In genomic region chr11:78812513-78813293, GRCh38 we compare ENCODE assay signal across 1 cellular context.
TF ChIP-seq lines count a peak whose summit lies in the region.

No MANE protein-coding gene starts in this region.

TF ChIP-seq in GM23338, 12 proteins besides CTCF, POLR2A, EP300 and RAD21 (continued from another document):
- TF ChIP-seq, protein P1, sequence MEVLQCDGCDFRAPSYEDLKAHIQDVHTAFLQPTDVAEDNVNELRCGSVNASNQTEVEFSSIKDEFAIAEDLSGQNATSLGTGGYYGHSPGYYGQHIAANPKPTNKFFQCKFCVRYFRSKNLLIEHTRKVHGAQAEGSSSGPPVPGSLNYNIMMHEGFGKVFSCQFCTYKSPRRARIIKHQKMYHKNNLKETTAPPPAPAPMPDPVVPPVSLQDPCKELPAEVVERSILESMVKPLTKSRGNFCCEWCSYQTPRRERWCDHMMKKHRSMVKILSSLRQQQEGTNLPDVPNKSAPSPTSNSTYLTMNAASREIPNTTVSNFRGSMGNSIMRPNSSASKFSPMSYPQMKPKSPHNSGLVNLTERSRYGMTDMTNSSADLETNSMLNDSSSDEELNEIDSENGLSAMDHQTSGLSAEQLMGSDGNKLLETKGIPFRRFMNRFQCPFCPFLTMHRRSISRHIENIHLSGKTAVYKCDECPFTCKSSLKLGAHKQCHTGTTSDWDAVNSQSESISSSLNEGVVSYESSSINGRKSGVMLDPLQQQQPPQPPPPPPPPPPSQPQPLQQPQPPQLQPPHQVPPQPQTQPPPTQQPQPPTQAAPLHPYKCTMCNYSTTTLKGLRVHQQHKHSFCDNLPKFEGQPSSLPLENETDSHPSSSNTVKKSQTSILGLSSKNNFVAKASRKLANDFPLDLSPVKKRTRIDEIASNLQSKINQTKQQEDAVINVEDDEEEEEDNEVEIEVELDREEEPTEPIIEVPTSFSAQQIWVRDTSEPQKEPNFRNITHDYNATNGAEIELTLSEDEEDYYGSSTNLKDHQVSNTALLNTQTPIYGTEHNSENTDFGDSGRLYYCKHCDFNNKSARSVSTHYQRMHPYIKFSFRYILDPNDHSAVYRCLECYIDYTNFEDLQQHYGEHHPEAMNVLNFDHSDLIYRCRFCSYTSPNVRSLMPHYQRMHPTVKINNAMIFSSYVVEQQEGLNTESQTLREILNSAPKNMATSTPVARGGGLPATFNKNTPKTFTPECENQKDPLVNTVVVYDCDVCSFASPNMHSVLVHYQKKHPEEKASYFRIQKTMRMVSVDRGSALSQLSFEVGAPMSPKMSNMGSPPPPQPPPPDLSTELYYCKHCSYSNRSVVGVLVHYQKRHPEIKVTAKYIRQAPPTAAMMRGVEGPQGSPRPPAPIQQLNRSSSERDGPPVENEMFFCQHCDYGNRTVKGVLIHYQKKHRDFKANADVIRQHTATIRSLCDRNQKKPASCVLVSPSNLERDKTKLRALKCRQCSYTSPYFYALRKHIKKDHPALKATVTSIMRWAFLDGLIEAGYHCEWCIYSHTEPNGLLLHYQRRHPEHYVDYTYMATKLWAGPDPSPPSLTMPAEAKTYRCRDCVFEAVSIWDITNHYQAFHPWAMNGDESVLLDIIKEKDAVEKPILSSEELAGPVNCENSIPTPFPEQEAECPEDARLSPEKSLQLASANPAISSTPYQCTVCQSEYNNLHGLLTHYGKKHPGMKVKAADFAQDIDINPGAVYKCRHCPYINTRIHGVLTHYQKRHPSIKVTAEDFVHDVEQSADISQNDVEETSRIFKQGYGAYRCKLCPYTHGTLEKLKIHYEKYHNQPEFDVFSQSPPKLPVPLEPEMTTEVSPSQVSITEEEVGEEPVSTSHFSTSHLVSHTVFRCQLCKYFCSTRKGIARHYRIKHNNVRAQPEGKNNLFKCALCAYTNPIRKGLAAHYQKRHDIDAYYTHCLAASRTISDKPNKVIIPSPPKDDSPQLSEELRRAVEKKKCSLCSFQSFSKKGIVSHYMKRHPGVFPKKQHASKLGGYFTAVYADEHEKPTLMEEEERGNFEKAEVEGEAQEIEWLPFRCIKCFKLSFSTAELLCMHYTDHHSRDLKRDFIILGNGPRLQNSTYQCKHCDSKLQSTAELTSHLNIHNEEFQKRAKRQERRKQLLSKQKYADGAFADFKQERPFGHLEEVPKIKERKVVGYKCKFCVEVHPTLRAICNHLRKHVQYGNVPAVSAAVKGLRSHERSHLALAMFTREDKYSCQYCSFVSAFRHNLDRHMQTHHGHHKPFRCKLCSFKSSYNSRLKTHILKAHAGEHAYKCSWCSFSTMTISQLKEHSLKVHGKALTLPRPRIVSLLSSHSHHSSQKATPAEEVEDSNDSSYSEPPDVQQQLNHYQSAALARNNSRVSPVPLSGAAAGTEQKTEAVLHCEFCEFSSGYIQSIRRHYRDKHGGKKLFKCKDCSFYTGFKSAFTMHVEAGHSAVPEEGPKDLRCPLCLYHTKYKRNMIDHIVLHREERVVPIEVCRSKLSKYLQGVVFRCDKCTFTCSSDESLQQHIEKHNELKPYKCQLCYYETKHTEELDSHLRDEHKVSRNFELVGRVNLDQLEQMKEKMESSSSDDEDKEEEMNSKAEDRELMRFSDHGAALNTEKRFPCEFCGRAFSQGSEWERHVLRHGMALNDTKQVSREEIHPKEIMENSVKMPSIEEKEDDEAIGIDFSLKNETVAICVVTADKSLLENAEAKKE (CRISPR knock-in tag; IDR thresholded peaks at IDR 0.05) = no peak
- TF ChIP-seq CREB1 (CRISPR knock-in tag; IDR thresholded peaks at IDR 0.05; ENCODE audit: low read depth) (no peak), POLR2AphosphoS5 (IDR thresholded peaks at IDR 0.05; ENCODE audit: low read depth) (no peak)
- TF ChIP-seq, protein P2, sequence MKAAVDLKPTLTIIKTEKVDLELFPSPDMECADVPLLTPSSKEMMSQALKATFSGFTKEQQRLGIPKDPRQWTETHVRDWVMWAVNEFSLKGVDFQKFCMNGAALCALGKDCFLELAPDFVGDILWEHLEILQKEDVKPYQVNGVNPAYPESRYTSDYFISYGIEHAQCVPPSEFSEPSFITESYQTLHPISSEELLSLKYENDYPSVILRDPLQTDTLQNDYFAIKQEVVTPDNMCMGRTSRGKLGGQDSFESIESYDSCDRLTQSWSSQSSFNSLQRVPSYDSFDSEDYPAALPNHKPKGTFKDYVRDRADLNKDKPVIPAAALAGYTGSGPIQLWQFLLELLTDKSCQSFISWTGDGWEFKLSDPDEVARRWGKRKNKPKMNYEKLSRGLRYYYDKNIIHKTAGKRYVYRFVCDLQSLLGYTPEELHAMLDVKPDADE (IDR thresholded peaks at IDR 0.05) = no peak
